In genomic region chr1:19794583-19794982, GRCh38 we compare ENCODE assay signal across 34 cellular contexts. TPM values are rescaled to one million over a fixed set of nuclear protein-coding genes. Genes with fewer than 3 reads are reported as not detected.
"Had no signal": no experiment of that assay in that cellular context is flagged by ENCODE, and none has a peak within 500 bp of the region (broad histone marks: within the 10 kb centered on the region; RNA-seq: fewer than 3 reads in every experiment).

No MANE protein-coding gene starts in this region.

- H3K27ac Mint-ChIP-seq: mesothelial cell of epicardium; stimulated activated naive CD8-positive, alpha-beta T cell treated with anti-CD3 and anti-CD28 coated beads, Interleukin-15, Interleukin-2, amounts not matched to agents 100 ng/mL and 50 ng/mL, for 24 hours had no signal

- H3K4me3 Mint-ChIP-seq: mesothelial cell of epicardium; naive B cell; nephron progenitor cell; stimulated activated effector memory CD8-positive, alpha-beta T cell treated with anti-CD3 and anti-CD28 coated beads, Interleukin-12 subunit alpha, Interleukin-12 subunit beta, amount 100 ng/mL, for 72 hours; stimulated activated naive CD8-positive, alpha-beta T cell treated with anti-CD3 and anti-CD28 coated beads, Interleukin-15, Interleukin-2, amounts not matched to agents 100 ng/mL and 50 ng/mL, for 24 hours had no signal

- FAIRE-seq: colon, endothelial cell of umbilical vein, kidney, urothelium cell line had no signal

- H3K27me3 Mint-ChIP-seq: naive B cell; stimulated activated naive CD8-positive, alpha-beta T cell treated with anti-CD3 and anti-CD28 coated beads, Interleukin-15, Interleukin-2, amounts not matched to agents 100 ng/mL and 50 ng/mL, for 24 hours had no signal

- DNase-seq: effector CD8-positive, alpha-beta T cell; foreskin keratinocyte; heart left ventricle; kidney; left cardiac atrium; left lung; mesenchymal stem cell; mucosa of descending colon; naive B cell; nephron progenitor cell; nucleus accumbens; stimulated activated CD4-positive, alpha-beta T cell treated with anti-CD3 and anti-CD28 coated beads, Interleukin-12 subunit alpha, Interleukin-12 subunit beta, amount 100 ng/mL, for 4 hours; stimulated activated CD4-positive, alpha-beta T cell treated with anti-CD3 and anti-CD28 coated beads, Interleukin-1b, Interleukin-23, amount 100 ng/mL, for 48 hours; stimulated activated CD4-positive, alpha-beta T cell treated with anti-CD3 and anti-CD28 coated beads, Interleukin-4, amount 100 ng/mL, for 24 hours; upper lobe of left lung had no signal

- H3K27me3 ChIP-seq: esophagus muscularis mucosa, foreskin keratinocyte, gastroesophageal sphincter, heart left ventricle, hepatocyte, left lung, right atrium auricular region, tibial nerve, upper lobe of left lung had no signal

- ATAC-seq: foreskin keratinocyte; gastroesophageal sphincter; heart left ventricle; left cardiac atrium; left lung; sciatic nerve; stimulated activated effector memory CD8-positive, alpha-beta T cell treated with anti-CD3 and anti-CD28 coated beads, Interleukin-12 subunit alpha, Interleukin-12 subunit beta, amount 100 ng/mL, for 72 hours had no signal

- H3K36me3 ChIP-seq: right atrium auricular region had no signal

- H3K4me3 ChIP-seq: esophagus muscularis mucosa, gastroesophageal sphincter, heart left ventricle, hepatocyte, left lung, mucosa of descending colon, prostate gland, right atrium auricular region, smooth muscle cell, thoracic aorta, tibial nerve, upper lobe of left lung had no signal

- H3K9me3 Mint-ChIP-seq: nephron progenitor cell; stimulated activated effector memory CD8-positive, alpha-beta T cell treated with anti-CD3 and anti-CD28 coated beads, Interleukin-12 subunit alpha, Interleukin-12 subunit beta, amount 100 ng/mL, for 72 hours; stimulated activated naive CD8-positive, alpha-beta T cell treated with anti-CD3 and anti-CD28 coated beads, Interleukin-15, Interleukin-2, amounts not matched to agents 100 ng/mL and 50 ng/mL, for 24 hours had no signal

RNA-seq across cellular contexts. Expression of gene RNF186, which starts 20.5 kb away (rescaled TPM):
- total RNA-seq: endothelial cell of umbilical vein, epithelial cell of proximal tubule, esophagus muscularis mucosa, fibroblast of lung, foreskin keratinocyte, gastroesophageal sphincter, heart left ventricle, left cardiac atrium, left lung, lung microvascular endothelial cell, mesothelial cell of epicardium, osteocyte, prostate gland, right atrium auricular region, sciatic nerve, smooth muscle cell, thoracic aorta, tibial nerve, upper lobe of left lung had no signal
